In the genomic region with DNA sequence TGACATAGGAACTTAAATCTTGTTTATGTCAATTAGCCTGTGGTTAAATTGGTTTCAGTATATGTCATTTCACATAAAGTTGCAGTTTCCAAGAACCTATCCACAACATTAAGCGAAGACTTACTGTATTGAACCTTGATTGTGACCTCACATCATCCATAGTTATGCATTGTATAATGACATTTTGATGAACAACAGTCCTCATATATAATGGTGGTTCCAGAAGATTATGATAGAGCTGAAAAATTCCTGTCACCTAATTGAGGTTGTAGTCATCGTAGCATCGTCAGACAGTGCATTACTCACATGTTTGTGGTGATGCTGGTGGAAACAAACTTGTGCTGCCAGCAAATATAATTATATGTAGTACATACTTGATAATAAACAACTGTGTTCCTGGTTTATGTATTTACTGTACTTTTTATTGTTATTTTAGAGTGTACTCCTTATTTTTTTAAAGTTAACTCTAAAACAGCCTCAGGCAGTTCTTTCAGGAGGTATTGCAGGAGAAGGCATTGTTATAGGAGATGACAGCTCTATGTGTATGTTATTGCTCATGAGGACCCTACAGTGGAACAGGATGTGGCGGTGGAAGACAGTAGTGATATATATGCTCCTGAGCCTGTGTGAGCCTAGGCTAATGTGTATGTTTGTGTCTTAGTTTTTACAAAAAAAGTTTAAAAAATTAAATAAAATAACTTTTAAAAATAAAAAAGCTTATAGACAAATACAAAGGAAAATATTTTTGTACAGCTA, we compare ENCODE assay signal across 9 cellular contexts. TPM values are rescaled to one million over a fixed set of nuclear protein-coding genes. Genes with fewer than 3 reads are reported as not detected.
A peak's percentile ranks its signal among the peaks of the same experiment; 100 is the strongest.
DNase-seq lines count a peak whose midpoint lies in the region; ATAC-seq and TF ChIP-seq lines count a peak whose summit lies in the region.
"Had no signal": no experiment of that assay in that cellular context is flagged by ENCODE, and none has a peak within 500 bp of the region (broad histone marks: within the 10 kb centered on the region; RNA-seq: fewer than 3 reads in every experiment).

No MANE protein-coding gene starts in this region.

- no peak overlapping the region for H4K8ac ChIP-seq in mesenchymal stem cell (ENCODE audit: low read length)

- H4K20me1 ChIP-seq in SK-N-SH (ENCODE audit: insufficient read depth): 0 out of 2 replicates have a peak, but pooled peaks cover 10% of the 10 kb centered on the region

- H2BK5ac ChIP-seq in mesenchymal stem cell (ENCODE audit: low read depth, low read length, poor library complexity, severe bottlenecking): no peak overlapping the region

- intact Hi-C loops in esophagus squamous epithelium (cut with DNase I): no loop called here

- H3F3A ChIP-seq in SK-N-SH (replicated peaks; ENCODE audit: insufficient read depth): no peaks in the 10 kb centered on the region

- H2AFZ ChIP-seq in SK-N-SH (ENCODE audit: low read depth): no peak overlapping the region
- H2AFZ ChIP-seq in mesenchymal stem cell (ENCODE audit: low read depth, low read length): no peak overlapping the region

- H3K4me2 ChIP-seq in SK-N-SH: no peak overlapping the region
- H3K4me2 ChIP-seq in mesenchymal stem cell (ENCODE audit: low read length, poor library complexity, severe bottlenecking): no peak overlapping the region

- TF ChIP-seq RAD21 in SK-N-SH (IDR thresholded peaks at IDR 0.05; ENCODE audit: low read length): no peak

- no peak overlapping the region for H2BK15ac ChIP-seq in mesenchymal stem cell (ENCODE audit: low read depth, poor library complexity, severe bottlenecking)

- H3K14ac ChIP-seq in mesenchymal stem cell (ENCODE audit: low read length in 2 of 2): no peak overlapping the region

- H3K9ac ChIP-seq in SK-N-SH (no peak overlapping the region), mesenchymal stem cell (ENCODE audit: low read length) (peak overlapping the region; percentile 57)

- 42% methylated on average over 4 of the region's 4 CpGs for WGBS in SK-N-SH (ENCODE audit: low lambda C conversion rate)
- 33% methylated on average over 1 of the region's 4 CpGs for WGBS in mesenchymal stem cell
- 75 to 81% methylated on average over 4 of the region's 4 CpGs for WGBS in esophagus squamous epithelium, 2 donors

- TF ChIP-seq CTCF in SK-N-SH (IDR thresholded peaks at IDR 0.05) (no peak), esophagus squamous epithelium (IDR thresholded peaks at IDR 0.05) (no peak)

- TF ChIP-seq POLR2A in esophagus squamous epithelium (IDR thresholded peaks at IDR 0.05): no peak

- no peak overlapping the region for H4K91ac ChIP-seq in mesenchymal stem cell (ENCODE audit: low read length)

- CTCF ChIA-PET in SK-N-SH (lab: Yijun Ruan, JAX): no interaction called here

- H3K27me3 ChIP-seq in SK-N-SH (ENCODE audit: insufficient read depth) (no peaks in the 10 kb centered on the region), mesenchymal stem cell (ENCODE audit: control insufficient read depth in 1 of 2, insufficient read depth in 1 of 2, low read length in 2 of 2) (no peaks in the 10 kb centered on the region), esophagus squamous epithelium (no peaks in the 10 kb centered on the region)

- peaks cover 0 to 3% of the 10 kb centered on the region in 2 experiments; a peak in 3 of 4 replicates for H3K4me1 ChIP-seq in SK-N-SH (ENCODE audit: control insufficient read depth in 1 of 2, insufficient read depth in 2 of 2, low read depth in 1 of 2, low read length in 1 of 2)
- peaks cover 7% of the 10 kb centered on the region for H3K4me1 ChIP-seq in mesenchymal stem cell (ENCODE audit: control insufficient read depth, insufficient read depth, low read depth, low read length)
- H3K4me1 ChIP-seq in esophagus squamous epithelium: no peaks in the 10 kb centered on the region

- H2BK12ac ChIP-seq in mesenchymal stem cell (ENCODE audit: low read length in 2 of 2): no peak overlapping the region

- H3K79me2 ChIP-seq in SK-N-SH (ENCODE audit: insufficient read depth): peaks cover 52% of the 10 kb centered on the region

- H3K36me3 ChIP-seq in SK-N-SH (replicated peaks in 1 of 2; ENCODE audit: control insufficient read depth in 1 of 2, insufficient read depth in 2 of 2, low read length in 1 of 2): no peaks in the 10 kb centered on the region
- H3K36me3 ChIP-seq in mesenchymal stem cell (ENCODE audit: control insufficient read depth in 1 of 2, insufficient read depth in 2 of 2, low read depth in 1 of 2, low read length in 2 of 2): no peaks in the 10 kb centered on the region
- H3K36me3 ChIP-seq in esophagus squamous epithelium: no peaks in the 10 kb centered on the region

- POLR2A ChIA-PET in SK-N-SH (lab: Yijun Ruan, JAX): no interaction called here

- TF ChIP-seq EP300 in SK-N-SH (IDR thresholded peaks at IDR 0.05; ENCODE audit: borderline replicate concordance in 1 of 2, low read depth in 1 of 2, low read length in 1 of 2): peak in 1 of 2 experiments; percentile 34; a peak in 1 of 4 replicates

- H3K27ac ChIP-seq in SK-N-SH (ENCODE audit: low read depth in 2 of 2, low read length in 1 of 2): peak overlapping the region in 1 of 2 experiments; percentile 59; a peak in 2 of 4 replicates
- no peak overlapping the region for H3K27ac ChIP-seq in mesenchymal stem cell (ENCODE audit: low read length, poor library complexity, severe bottlenecking)
- no peak overlapping the region for H3K27ac ChIP-seq in esophagus squamous epithelium

- H3K4ac ChIP-seq in mesenchymal stem cell (ENCODE audit: low read depth in 1 of 2, low read length in 2 of 2): no peak overlapping the region

- H3K9me3 ChIP-seq in SK-N-SH (no peaks in the 10 kb centered on the region), mesenchymal stem cell (ENCODE audit: control insufficient read depth, low read length) (no peaks in the 10 kb centered on the region), esophagus squamous epithelium (no peaks in the 10 kb centered on the region)

- no peak overlapping the region for H3K18ac ChIP-seq in mesenchymal stem cell (ENCODE audit: low read depth in 1 of 2, low read length in 2 of 2)

- no peak overlapping the region for H3K4me3 ChIP-seq in SK-N-SH (ENCODE audit: low read depth in 2 of 2, low read length in 1 of 2)
- no peak overlapping the region for H3K4me3 ChIP-seq in mesenchymal stem cell (ENCODE audit: insufficient read depth in 1 of 2, low read depth in 1 of 2, low read length in 2 of 2)
- H3K4me3 ChIP-seq in esophagus squamous epithelium: no peak overlapping the region

- no peak overlapping the region for H2AK5ac ChIP-seq in mesenchymal stem cell (ENCODE audit: low read length, severe bottlenecking)

- H2BK120ac ChIP-seq in mesenchymal stem cell (ENCODE audit: low read depth, low read length): no peak overlapping the region

- peaks cover 3% of the 10 kb centered on the region for H3K79me1 ChIP-seq in mesenchymal stem cell (replicated peaks; ENCODE audit: low read length, poor library complexity, severe bottlenecking)

- no peak overlapping the region for H3K23ac ChIP-seq in mesenchymal stem cell (ENCODE audit: low read length in 2 of 2)

- ATAC-seq in GM18861 (IDR thresholded peaks at IDR 0.05; ENCODE audit: unreplicated experiment) (peak; percentile 58), HG02610 (IDR thresholded peaks at IDR 0.05; ENCODE audit: unreplicated experiment) (peak; percentile 67)

- DNase-seq in SK-N-SH: no peak
- peak; percentile 82 for DNase-seq in mesenchymal stem cell
- DNase-seq in SIG-M5 (lab: John Stamatoyannopoulos, UW): no peak
- no peak for DNase-seq in cerebellum (ENCODE audit: low spot score)
- no peak for DNase-seq in activated CD4-positive, alpha-beta T cell treated with anti-CD3 and anti-CD28 coated beads, Interleukin-2, amount 50 U/mL, for 4 hours
- no peak for DNase-seq in esophagus squamous epithelium (lab: John Stamatoyannopoulos, UW)
- DNase-seq: activated B cell treated with CpG ODN at 0.5 μM for 24 hours had no signal

- H3K9me2 ChIP-seq in SK-N-SH: no peaks in the 10 kb centered on the region

TF ChIP-seq in SK-N-SH, 30 proteins besides CTCF, POLR2A, EP300 and RAD21 (continues in another document):
- TF ChIP-seq FOSL2 (IDR thresholded peaks at IDR 0.05; ENCODE audit: borderline replicate concordance, low read depth) (0 out of 2 replicates have a peak, but pooled peaks have one; percentile 21), JUND (IDR thresholded peaks at IDR 0.05) (peak; percentile 38; the same call in 1 of the 2 replicates), GATA2 (CRISPR knock-in tag; IDR thresholded peaks at IDR 0.05) (no peak), NFIC (IDR thresholded peaks at IDR 0.05; ENCODE audit: borderline replicate concordance) (peak; percentile 52), CHD2 (IDR thresholded peaks at IDR 0.05; ENCODE audit: low read length, partially characterized antibody) (no peak), TCF12 (IDR thresholded peaks at IDR 0.05) (peak; percentile 89), SMC3 (IDR thresholded peaks at IDR 0.05; ENCODE audit: low read depth, low read length) (no peak), RCOR1 (IDR thresholded peaks at IDR 0.05; ENCODE audit: low read length) (no peak), POLR2AphosphoS5 (IDR thresholded peaks at IDR 0.05; ENCODE audit: low read depth, low read length) (peak; percentile 49; the same call in 1 of the 2 replicates)
- TF ChIP-seq, protein P1, sequence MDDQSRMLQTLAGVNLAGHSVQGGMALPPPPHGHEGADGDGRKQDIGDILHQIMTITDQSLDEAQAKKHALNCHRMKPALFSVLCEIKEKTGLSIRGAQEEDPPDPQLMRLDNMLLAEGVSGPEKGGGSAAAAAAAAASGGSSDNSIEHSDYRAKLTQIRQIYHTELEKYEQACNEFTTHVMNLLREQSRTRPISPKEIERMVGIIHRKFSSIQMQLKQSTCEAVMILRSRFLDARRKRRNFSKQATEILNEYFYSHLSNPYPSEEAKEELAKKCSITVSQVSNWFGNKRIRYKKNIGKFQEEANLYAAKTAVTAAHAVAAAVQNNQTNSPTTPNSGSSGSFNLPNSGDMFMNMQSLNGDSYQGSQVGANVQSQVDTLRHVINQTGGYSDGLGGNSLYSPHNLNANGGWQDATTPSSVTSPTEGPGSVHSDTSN (IDR thresholded peaks at IDR 0.05): peak; percentile 75

RNA-seq across cellular contexts. Expression of gene UBE2E3, which starts 56.6 kb away (rescaled TPM):
- polyA plus RNA-seq in SK-N-SH (2012; rRNA removed): 62.9 and 71.1 TPM in 2 replicates
- polyA plus RNA-seq in SK-N-SH (2012; cell fraction: cytosol; rRNA removed): 94.7 and 109 TPM in 2 replicates
- 20.6 and 50.7 TPM in 2 replicates for polyA plus RNA-seq in SK-N-SH (2012; cell fraction: nucleus; rRNA removed)
- polyA plus RNA-seq in mesenchymal stem cell (2013, experiment 1 of 2): 149 TPM
- polyA plus RNA-seq in mesenchymal stem cell (2013, experiment 2 of 2): 155 TPM
- total RNA-seq in cerebellum (94.9 TPM), esophagus squamous epithelium (10 to 100 TPM; 23.6 to 65.4 (median 49.0) TPM)
